ENCODE assay signal across 8 cellular contexts in genomic region chr12:13841358-13841757, GRCh38.
"Had no signal": no experiment of that assay in that cellular context is flagged by ENCODE, and none has a peak within 500 bp of the region (broad histone marks: within the 10 kb centered on the region; RNA-seq: fewer than 3 reads in every experiment).

No MANE protein-coding gene starts in this region.

- H3K4me1 ChIP-seq: HAP-1 had no signal

- H3K27ac ChIP-seq: GM23248 had no signal

- H3K9ac ChIP-seq: GM23248 had no signal

- DNase-seq: GM23248, GOT3, H7, H9, HCEC 1CT, HFFc6 had no signal

- H3K4me2 ChIP-seq: GM23338 had no signal

- H2AFZ ChIP-seq: GM23248, GM23338 had no signal

- H3K9me3 ChIP-seq: HAP-1 had no signal

- H3K4me3 ChIP-seq: GM23248, GM23338, HAP-1 had no signal

- H3K36me3 ChIP-seq: HAP-1 had no signal
